In genomic region chr2:206442854-206443734, GRCh38 we compare ENCODE assay signal across 8 cellular contexts. TPM values are rescaled to one million over a fixed set of nuclear protein-coding genes. Genes with fewer than 3 reads are reported as not detected.
DNase-seq lines count a peak whose midpoint lies in the region; ATAC-seq, FAIRE-seq and TF ChIP-seq lines count a peak whose summit lies in the region.

ADAM23 (plus strand) TSS chr2:206443532; CDS start chr2:206443867, 335 bp downstream.

- no peaks in the 10 kb centered on the region for H3K9me2 ChIP-seq in SK-N-SH

- CTCF ChIA-PET in BJ (lab: Yijun Ruan, JAX) = interaction anchor here (2.1 kb wide), 1 partner anchor 279 kb away, joined by 5 read pairs; no protein-coding TSS in a partner anchor
- CTCF ChIA-PET in SK-N-SH (lab: Yijun Ruan, JAX) = interaction anchor here (1.2 to 1.5 kb wide), 2 partner anchors 11 to 45 kb away, joined by 3 to 8 read pairs; no protein-coding TSS in a partner anchor

- H2AFZ ChIP-seq in SK-N-SH (ENCODE audit: low read depth) = peak within 1 kb of the TSS; percentile 89

- FAIRE-seq in GM19239 (lab: Jason Lieb, UNC) = no peak

- in situ Hi-C loops in astrocyte of the cerebellum (cut with HindIII; ENCODE audit: low sequenced_read_pairs) = no loop called here

- TF ChIP-seq CTCF in BJ (IDR thresholded peaks at IDR 0.05; ENCODE audit: insufficient read depth, low read depth, low read length) (peak; percentile 25; the same call in 1 of the 2 replicates), SK-N-SH (IDR thresholded peaks at IDR 0.05) (peak; percentile 44), astrocyte of the cerebellum (IDR thresholded peaks at IDR 0.05; ENCODE audit: low read depth, low read length, missing control alignments) (peak; percentile 15)

- H3F3A ChIP-seq in SK-N-SH (replicated peaks; ENCODE audit: insufficient read depth) = peaks cover 3% of the 10 kb centered on the region

- ATAC-seq in HG02840 (IDR thresholded peaks at IDR 0.05; ENCODE audit: low FRiP score, unreplicated experiment) = no peak

- peak within 1 kb of the TSS; percentile 52 for H3K4me3 ChIP-seq in BJ (ENCODE audit: low read depth, low read length)
- peak within 1 kb of the TSS; percentile 93 for H3K4me3 ChIP-seq in HUES48 (ENCODE audit: low read depth, low read length)
- peak within 1 kb of the TSS; percentile 65 to 78 for H3K4me3 ChIP-seq in SK-N-SH (ENCODE audit: low read depth in 2 of 2, low read length in 1 of 2)
- H3K4me3 ChIP-seq in astrocyte of the cerebellum (ENCODE audit: low read depth, low read length) = peak within 1 kb of the TSS; percentile 49

- WGBS in SK-N-SH (ENCODE audit: low lambda C conversion rate) = under 1% methylated on average over 28 of the region's 81 CpGs

- H3K9ac ChIP-seq in HUES48 (ENCODE audit: low read depth, low read length) = peak within 1 kb of the TSS; percentile 54
- H3K9ac ChIP-seq in SK-N-SH = peak within 1 kb of the TSS; percentile 57; the same call in 1 of the 2 replicates

- H3K4me1 ChIP-seq in HUES48 (ENCODE audit: control insufficient read depth, insufficient read depth, low read length) (peaks cover 39% of the 10 kb centered on the region), SK-N-SH (ENCODE audit: control insufficient read depth in 1 of 2, insufficient read depth in 2 of 2, low read depth in 1 of 2, low read length in 1 of 2) (peaks cover 0 to 12% of the 10 kb centered on the region in 2 experiments; a peak in 2 of 4 replicates)

- DNase-seq in BJ (ENCODE audit: low read depth) = no peak
- peak; percentile 42 for DNase-seq in GM19239 (ENCODE audit: insufficient read length, low spot score)
- DNase-seq in SK-N-SH = peak; percentile 97
- DNase-seq in astrocyte of the cerebellum (ENCODE audit: low read depth) = no peak
- peak; percentile 70 for DNase-seq in hepatic stellate cell (ENCODE audit: low spot score)
- DNase-seq in putamen (ENCODE audit: low spot score) = peak; percentile 92

- H3K36me3 ChIP-seq in BJ (ENCODE audit: control insufficient read depth, insufficient read depth, low read length) (no peaks in the 10 kb centered on the region), HUES48 (ENCODE audit: control insufficient read depth, insufficient read depth, low read length) (no peaks in the 10 kb centered on the region), SK-N-SH (replicated peaks in 1 of 2; ENCODE audit: control insufficient read depth in 1 of 2, insufficient read depth in 2 of 2, low read length in 1 of 2) (no peaks in the 10 kb centered on the region)

- H3K9me3 ChIP-seq in HUES48 (ENCODE audit: control insufficient read depth, insufficient read depth, low read length) (no peaks in the 10 kb centered on the region), SK-N-SH (no peaks in the 10 kb centered on the region)

- peaks cover 9% of the 10 kb centered on the region for H3K27me3 ChIP-seq in BJ (ENCODE audit: control insufficient read depth, insufficient read depth, low read length)
- peaks cover 28% of the 10 kb centered on the region for H3K27me3 ChIP-seq in HUES48 (ENCODE audit: control insufficient read depth, insufficient read depth, low read length)
- H3K27me3 ChIP-seq in SK-N-SH (ENCODE audit: insufficient read depth) = peaks cover 10% of the 10 kb centered on the region; the same call in 1 of the 2 replicates

- no peak for TF ChIP-seq EP300 in SK-N-SH (IDR thresholded peaks at IDR 0.05; ENCODE audit: borderline replicate concordance in 1 of 2, low read depth in 1 of 2, low read length in 1 of 2)

- H3K27ac ChIP-seq in HUES48 (ENCODE audit: low read depth, low read length) (no peak within 1 kb of the TSS), SK-N-SH (ENCODE audit: low read depth in 2 of 2, low read length in 1 of 2) (peak within 1 kb of the TSS in 1 of 2 experiments; percentile 5; a peak in 1 of 4 replicates)

- POLR2A ChIA-PET in BJ (lab: Charles Lee) = no interaction called here
- POLR2A ChIA-PET in SK-N-SH (lab: Yijun Ruan, JAX) = no interaction called here

- no peaks in the 10 kb centered on the region for H4K20me1 ChIP-seq in SK-N-SH (ENCODE audit: insufficient read depth)

- peak; percentile 52 for TF ChIP-seq RAD21 in SK-N-SH (IDR thresholded peaks at IDR 0.05; ENCODE audit: low read length)

- H3K4me2 ChIP-seq in SK-N-SH = peak within 1 kb of the TSS; percentile 89

- H3K79me2 ChIP-seq in SK-N-SH (ENCODE audit: insufficient read depth) = no peaks in the 10 kb centered on the region

TF ChIP-seq in SK-N-SH, 30 proteins besides CTCF, POLR2A, EP300 and RAD21:
- no peak for TF ChIP-seq IRF3 (IDR thresholded peaks at IDR 0.05; ENCODE audit: low read depth, low read length)
- TF ChIP-seq GABPA (IDR thresholded peaks at IDR 0.05; ENCODE audit: low read depth) = no peak
- no peak for TF ChIP-seq RFX5 (IDR thresholded peaks at IDR 0.05; ENCODE audit: low read length)
- TF ChIP-seq MXI1 (IDR thresholded peaks at IDR 0.05; ENCODE audit: low read depth, low read length) = no peak
- TF ChIP-seq SMC3 (IDR thresholded peaks at IDR 0.05; ENCODE audit: low read depth, low read length) = no peak; the same call in 1 of the 2 replicates
- TF ChIP-seq REST (IDR thresholded peaks at IDR 0.05; ENCODE audit: low read depth, low read length) = no peak
- TF ChIP-seq, protein P1, sequence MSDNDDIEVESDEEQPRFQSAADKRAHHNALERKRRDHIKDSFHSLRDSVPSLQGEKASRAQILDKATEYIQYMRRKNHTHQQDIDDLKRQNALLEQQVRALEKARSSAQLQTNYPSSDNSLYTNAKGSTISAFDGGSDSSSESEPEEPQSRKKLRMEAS (IDR thresholded peaks at IDR 0.05; ENCODE audit: low read depth) = no peak
- peak; percentile 10; the same call in 1 of the 2 replicates for TF ChIP-seq RCOR1 (IDR thresholded peaks at IDR 0.05; ENCODE audit: low read length)
- no peak for TF ChIP-seq TEAD4 (IDR thresholded peaks at IDR 0.05; ENCODE audit: borderline replicate concordance, insufficient read depth)
- no peak for TF ChIP-seq PBX3 (IDR thresholded peaks at IDR 0.05)
- TF ChIP-seq, protein P2, sequence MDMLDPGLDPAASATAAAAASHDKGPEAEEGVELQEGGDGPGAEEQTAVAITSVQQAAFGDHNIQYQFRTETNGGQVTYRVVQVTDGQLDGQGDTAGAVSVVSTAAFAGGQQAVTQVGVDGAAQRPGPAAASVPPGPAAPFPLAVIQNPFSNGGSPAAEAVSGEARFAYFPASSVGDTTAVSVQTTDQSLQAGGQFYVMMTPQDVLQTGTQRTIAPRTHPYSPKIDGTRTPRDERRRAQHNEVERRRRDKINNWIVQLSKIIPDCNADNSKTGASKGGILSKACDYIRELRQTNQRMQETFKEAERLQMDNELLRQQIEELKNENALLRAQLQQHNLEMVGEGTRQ (IDR thresholded peaks at IDR 0.05; ENCODE audit: borderline replicate concordance, low read depth, low read length) = no peak
- TF ChIP-seq GATA2 (CRISPR knock-in tag; IDR thresholded peaks at IDR 0.05) = no peak
- TF ChIP-seq NRF1 (IDR thresholded peaks at IDR 0.05; ENCODE audit: low read depth, low read length) = peak; percentile 63

RNA-seq across cellular contexts. Expression of gene ADAM23, which starts in this region (rescaled TPM):
- polyA plus RNA-seq in BJ (2011; rRNA removed) (1.3 and 1.7 TPM in 2 replicates), SK-N-SH (2012; rRNA removed) (3.6 and 3.7 TPM in 2 replicates)
- 1.2 and 1.5 TPM in 2 replicates for polyA minus RNA-seq in BJ (2011; rRNA and poly(A)+ RNA removed)
- 5.2 and 6.1 TPM in 2 replicates for polyA plus RNA-seq in SK-N-SH (2012; cell fraction: cytosol; rRNA removed)
- polyA plus RNA-seq in SK-N-SH (2012; cell fraction: nucleus; rRNA removed) = 1.2 and 3.2 TPM in 2 replicates

Comparison
In these comparisons a context has a peak if more than half of its experiments do, and no peak if none do; other contexts are left out.
1. DNase-seq: peak in GM19239 (single experiment), SK-N-SH (single experiment), hepatic stellate cell (single experiment) and putamen (single experiment); none in BJ (single experiment) and astrocyte of the cerebellum (single experiment).
2. Peak in every context shown above with its lines, with median percentiles within 50 percentile points of each other: H3K4me3 ChIP-seq and CTCF ChIP-seq.